In genomic region chr16:14015461-14015860, GRCh38 we compare ENCODE assay signal across 16 cellular contexts. TPM values are rescaled to one million over a fixed set of nuclear protein-coding genes. Genes with fewer than 3 reads are reported as not detected.
DNase-seq lines count a peak whose midpoint lies in the region; ATAC-seq and TF ChIP-seq lines count a peak whose summit lies in the region.
"Had no signal": no experiment of that assay in that cellular context is flagged by ENCODE, and none has a peak within 500 bp of the region (broad histone marks: within the 10 kb centered on the region; RNA-seq: fewer than 3 reads in every experiment).

No MANE protein-coding gene starts in this region.

- no peak overlapping the region for H2BK5ac ChIP-seq in neuronal stem cell (ENCODE audit: low read length)

- peaks cover 21% of the 10 kb centered on the region for H3K4me1 ChIP-seq in cardiac muscle cell (ENCODE audit: low read depth)
- no peaks in the 10 kb centered on the region for H3K4me1 ChIP-seq in esophagus (ENCODE audit: control insufficient read depth in 2 of 2, insufficient read depth in 2 of 2, low read length in 1 of 2)
- peaks cover 7 to 12% of the 10 kb centered on the region in 2 donors for H3K4me1 ChIP-seq in neuronal stem cell (ENCODE audit: control insufficient read depth in 2 of 2, insufficient read depth in 1 of 2, low read depth in 1 of 2, low read length in 2 of 2)
- peaks cover 22 to 38% (median 27%) of the 10 kb centered on the region in 4 donors for H3K4me1 ChIP-seq in upper lobe of left lung

- H3K14ac ChIP-seq in neuronal stem cell (ENCODE audit: low read length): no peak overlapping the region

- no peak for TF ChIP-seq CTCF in cardiac muscle cell (IDR thresholded peaks at IDR 0.05; ENCODE audit: low read depth, low read length)
- no peak for TF ChIP-seq CTCF in upper lobe of left lung (IDR thresholded peaks at IDR 0.05)

- H3K9me3 ChIP-seq in cardiac muscle cell (ENCODE audit: low read depth) (no peaks in the 10 kb centered on the region), esophagus (ENCODE audit: control insufficient read depth in 2 of 2, insufficient read depth in 1 of 2, low read depth in 1 of 2, low read length in 1 of 2) (no peaks in the 10 kb centered on the region), neuronal stem cell (replicated peaks in 1 of 2; ENCODE audit: control insufficient read depth in 2 of 2, insufficient read depth in 1 of 2, low read depth in 1 of 2, low read length in 2 of 2) (no peaks in the 10 kb centered on the region), upper lobe of left lung (no peaks in the 10 kb centered on the region)

- peak overlapping the region; percentile 27 for H2AFZ ChIP-seq in neuronal stem cell (ENCODE audit: low read length)

- H3K27me3 ChIP-seq in cardiac muscle cell (no peaks in the 10 kb centered on the region), esophagus (ENCODE audit: control insufficient read depth in 1 of 2, insufficient read depth in 2 of 2, low read length in 2 of 2) (peaks cover 0 to under 1% of the 10 kb centered on the region in 2 donors), neuronal stem cell (ENCODE audit: control insufficient read depth in 3 of 3, insufficient read depth in 3 of 3, low read depth in 1 of 3, low read length in 3 of 3) (no peaks in the 10 kb centered on the region), upper lobe of left lung (no peaks in the 10 kb centered on the region)
- H3K27me3 ChIP-seq: brain microvascular endothelial cell had no signal

- H3K36me3 ChIP-seq in cardiac muscle cell (no peaks in the 10 kb centered on the region), esophagus (ENCODE audit: control insufficient read depth in 2 of 2, insufficient read depth in 2 of 2, low read length in 1 of 2) (no peaks in the 10 kb centered on the region), neuronal stem cell (replicated peaks in 1 of 2; ENCODE audit: control insufficient read depth in 2 of 2, insufficient read depth in 2 of 2, low read length in 2 of 2) (no peaks in the 10 kb centered on the region), upper lobe of left lung (no peaks in the 10 kb centered on the region)
- H3K36me3 ChIP-seq: brain microvascular endothelial cell had no signal

- intact Hi-C loops in Right ventricle myocardium superior (cut with DNase I): loop anchor here (10.0 kb wide), 2 partner anchors 49 to 179 kb away; no protein-coding TSS in a partner anchor

- H3K23ac ChIP-seq in neuronal stem cell (ENCODE audit: low read depth, low read length, poor library complexity): no peak overlapping the region

- no peak for TF ChIP-seq EP300 in upper lobe of left lung (IDR thresholded peaks at IDR 0.05)

- WGBS in esophagus, 2 donors: 49 to 61% methylated on average over 11 of the region's 11 CpGs
- WGBS in neuronal stem cell (ENCODE audit: extremely low coverage in 2 of 2, insufficient read length in 2 of 2, insufficient replicate concordance in 1 of 2), 2 donors: no CpG with 5 or more reads among the region's 11 CpGs
- WGBS in upper lobe of left lung, 2 donors: 50 to 63% methylated on average over 11 of the region's 11 CpGs

- H2AK5ac ChIP-seq in neuronal stem cell (ENCODE audit: low read depth, low read length): no peak overlapping the region

- H2BK15ac ChIP-seq in neuronal stem cell (ENCODE audit: low read length): no peak overlapping the region

- no peak overlapping the region for H2BK120ac ChIP-seq in neuronal stem cell (ENCODE audit: low read depth, low read length)

- H3K27ac ChIP-seq in cardiac muscle cell (peak overlapping the region; percentile 56), esophagus (ENCODE audit: low read depth in 2 of 2, low read length in 1 of 2) (peak overlapping the region; percentile 50 to 59), neuronal stem cell (replicated peaks; ENCODE audit: low read length) (no peak overlapping the region), upper lobe of left lung (peak overlapping the region; percentile 59 to 77 (median 68))
- H3K27ac ChIP-seq: brain microvascular endothelial cell, HL-60 had no signal

- DNase-seq in cardiac muscle cell (ENCODE audit: low read depth in 1 of 2, low spot score in 1 of 2) (no peak), Right ventricle myocardium superior (no peak), neuronal stem cell (ENCODE audit: low spot score) (no peak), upper lobe of left lung (no peak), GM19240 (ENCODE audit: insufficient read length, low spot score) (no peak), HT-29 (ENCODE audit: low spot score) (no peak), NOMO-1 treated with DMSO at 0.1 percent for 48 hours (lab: John Stamatoyannopoulos, UW; ENCODE audit: unreplicated experiment) (no peak)
- DNase-seq: activated CD4-positive, alpha-beta memory T cell treated with anti-CD3 and anti-CD28 coated beads for 36 hours; NCI-H2029 treated with DMSO at 0.1 percent for 48 hours; SIG-M5; stimulated activated naive CD8-positive, alpha-beta T cell treated with anti-CD3 and anti-CD28 coated beads, Interleukin-15, amount 100 ng/mL, for 72 hours; T1000 had no signal

- no peak for TF ChIP-seq POLR2A in upper lobe of left lung (IDR thresholded peaks at IDR 0.05)

- H2BK12ac ChIP-seq in neuronal stem cell (ENCODE audit: low read length): no peak overlapping the region

- no peak overlapping the region for H4K91ac ChIP-seq in neuronal stem cell (ENCODE audit: low read depth, low read length, poor library complexity)

- no peak for ATAC-seq in Right ventricle myocardium superior (ENCODE audit: poor library complexity)
- no peak for ATAC-seq in upper lobe of left lung (ENCODE audit: low FRiP score in 2 of 2)
- ATAC-seq: activated T-helper 17 cell treated with anti-CD3 and anti-CD28 coated beads, Interleukin-2, amount 50 U/mL, for 72 hours; stimulated activated naive CD8-positive, alpha-beta T cell treated with anti-CD3 and anti-CD28 coated beads, Interleukin-15, amount 100 ng/mL, for 72 hours had no signal

- no peak overlapping the region for H3K4me2 ChIP-seq in neuronal stem cell (ENCODE audit: insufficient read depth, low read length, poor library complexity, severe bottlenecking)

- H3K9ac ChIP-seq in neuronal stem cell (ENCODE audit: low read depth, low read length, poor library complexity): no peak overlapping the region

- no peaks in the 10 kb centered on the region for H3K79me1 ChIP-seq in neuronal stem cell (ENCODE audit: low read depth, low read length)

- no peak overlapping the region for H4K8ac ChIP-seq in neuronal stem cell (ENCODE audit: low read depth, low read length)

- H3K4ac ChIP-seq in neuronal stem cell (ENCODE audit: low read length): no peak overlapping the region

- H3K4me3 ChIP-seq in cardiac muscle cell (no peak overlapping the region), esophagus (ENCODE audit: low read depth in 1 of 2, low read length in 2 of 2) (no peak overlapping the region), neuronal stem cell (ENCODE audit: low read length in 2 of 2) (no peak overlapping the region), upper lobe of left lung (peak overlapping the region in 3 of 4 donors; percentile 7 to 43 (median 21))

- H3K18ac ChIP-seq in neuronal stem cell (ENCODE audit: low read length): no peak overlapping the region

RNA-seq across cellular contexts. Expression of gene MRTFB, which starts 55.7 kb away (rescaled TPM):
- total RNA-seq in cardiac muscle cell (14.2 and 27.9 TPM in 2 replicates), Right ventricle myocardium superior (22.1 TPM), upper lobe of left lung (100 to 1,000 TPM in 1 of 6 donors, 10 to 100 TPM in 5; 46.9 to 100 (median 66.7) TPM)
- polyA plus RNA-seq in cardiac muscle cell (9.4 and 17.8 TPM in 2 replicates), esophagus (1 to 10 TPM; 5.4 to 7.1 TPM)
- 19.2 TPM for polyA plus RNA-seq in neuronal stem cell (2013, experiment 1 of 2)
- 19.8 TPM for polyA plus RNA-seq in neuronal stem cell (2013, experiment 2 of 2)
- 6.5 TPM in 2 replicates for total RNA-seq in HT-29 (2014; rRNA removed; shearing (Covaris generic))

Comparison
In these comparisons a context has a peak if more than half of its experiments do, and no peak if none do; other contexts are left out.
1. H3K4me3 ChIP-seq: peak in upper lobe of left lung (3 of 4); none in cardiac muscle cell (single experiment), esophagus (0 of 2) and neuronal stem cell (0 of 2).